Comparison of ENCODE assay signal across 1 cellular context in the genomic region with DNA sequence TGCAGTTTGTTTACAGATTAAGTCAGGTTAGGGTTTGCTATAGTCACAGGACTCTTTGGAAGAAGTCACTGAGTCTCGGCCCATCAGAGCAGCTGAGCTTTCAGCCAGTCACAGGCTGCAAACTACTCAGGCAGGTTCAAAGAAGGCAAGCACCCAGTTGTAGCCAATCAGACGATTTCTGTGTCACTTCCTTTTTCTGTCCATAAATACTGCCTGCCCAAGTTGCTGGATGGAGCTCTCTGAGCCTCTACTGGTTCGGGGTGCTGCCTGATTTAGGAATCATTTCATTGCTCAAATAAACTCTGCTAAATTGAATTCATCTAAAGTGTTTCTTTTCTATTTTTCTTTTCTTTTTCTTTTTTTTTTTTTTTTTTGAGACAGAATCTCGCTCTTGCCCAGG.
TF ChIP-seq lines count a peak whose summit lies in the region.

No MANE protein-coding gene starts in this region.

TF ChIP-seq in GM12878, 131 proteins besides CTCF, POLR2A, EP300 and RAD21:
- TF ChIP-seq SMC3 (IDR thresholded peaks at IDR 0.05; ENCODE audit: borderline replicate concordance, low read length) (no peak), SPI1 (IDR thresholded peaks at IDR 0.05; ENCODE audit: borderline replicate concordance, insufficient read depth, low read depth, low read length) (peak; percentile 83), NBN (IDR thresholded peaks at IDR 0.05) (no peak), CREM (IDR thresholded peaks at IDR 0.05; ENCODE audit: low read depth) (no peak), JUND (IDR thresholded peaks at IDR 0.05; ENCODE audit: low read depth, low read length) (no peak), TAF1 (IDR thresholded peaks at IDR 0.05; ENCODE audit: borderline replicate concordance, low read depth, low read length) (peak; percentile 32; the same call in 1 of the 2 replicates), WRNIP1 (IDR thresholded peaks at IDR 0.05; ENCODE audit: borderline replicate concordance, low read depth, low read length) (no peak), RBBP5 (conservative IDR thresholded peaks at IDR 0.05) (no peak), GATAD2B (conservative IDR thresholded peaks at IDR 0.05; ENCODE audit: low read depth) (no peak), MEF2A (IDR thresholded peaks at IDR 0.05; ENCODE audit: insufficient read depth, low read depth, low read length) (no peak), GABPA (IDR thresholded peaks at IDR 0.05; ENCODE audit: low read depth) (no peak), SREBF2 (IDR thresholded peaks at IDR 0.05; ENCODE audit: low read length) (no peak), POLR2AphosphoS5 (IDR thresholded peaks at IDR 0.05; ENCODE audit: low read length) (peak; percentile 52; the same call in 1 of the 2 replicates)
- TF ChIP-seq, protein P1, sequence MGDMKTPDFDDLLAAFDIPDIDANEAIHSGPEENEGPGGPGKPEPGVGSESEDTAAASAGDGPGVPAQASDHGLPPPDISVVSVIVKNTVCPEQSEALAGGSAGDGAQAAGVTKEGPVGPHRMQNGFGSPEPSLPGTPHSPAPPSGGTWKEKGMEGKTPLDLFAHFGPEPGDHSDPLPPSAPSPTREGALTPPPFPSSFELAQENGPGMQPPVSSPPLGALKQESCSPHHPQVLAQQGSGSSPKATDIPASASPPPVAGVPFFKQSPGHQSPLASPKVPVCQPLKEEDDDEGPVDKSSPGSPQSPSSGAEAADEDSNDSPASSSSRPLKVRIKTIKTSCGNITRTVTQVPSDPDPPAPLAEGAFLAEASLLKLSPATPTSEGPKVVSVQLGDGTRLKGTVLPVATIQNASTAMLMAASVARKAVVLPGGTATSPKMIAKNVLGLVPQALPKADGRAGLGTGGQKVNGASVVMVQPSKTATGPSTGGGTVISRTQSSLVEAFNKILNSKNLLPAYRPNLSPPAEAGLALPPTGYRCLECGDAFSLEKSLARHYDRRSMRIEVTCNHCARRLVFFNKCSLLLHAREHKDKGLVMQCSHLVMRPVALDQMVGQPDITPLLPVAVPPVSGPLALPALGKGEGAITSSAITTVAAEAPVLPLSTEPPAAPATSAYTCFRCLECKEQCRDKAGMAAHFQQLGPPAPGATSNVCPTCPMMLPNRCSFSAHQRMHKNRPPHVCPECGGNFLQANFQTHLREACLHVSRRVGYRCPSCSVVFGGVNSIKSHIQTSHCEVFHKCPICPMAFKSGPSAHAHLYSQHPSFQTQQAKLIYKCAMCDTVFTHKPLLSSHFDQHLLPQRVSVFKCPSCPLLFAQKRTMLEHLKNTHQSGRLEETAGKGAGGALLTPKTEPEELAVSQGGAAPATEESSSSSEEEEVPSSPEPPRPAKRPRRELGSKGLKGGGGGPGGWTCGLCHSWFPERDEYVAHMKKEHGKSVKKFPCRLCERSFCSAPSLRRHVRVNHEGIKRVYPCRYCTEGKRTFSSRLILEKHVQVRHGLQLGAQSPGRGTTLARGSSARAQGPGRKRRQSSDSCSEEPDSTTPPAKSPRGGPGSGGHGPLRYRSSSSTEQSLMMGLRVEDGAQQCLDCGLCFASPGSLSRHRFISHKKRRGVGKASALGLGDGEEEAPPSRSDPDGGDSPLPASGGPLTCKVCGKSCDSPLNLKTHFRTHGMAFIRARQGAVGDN (IDR thresholded peaks at IDR 0.05) = peak; percentile 8; the same call in 1 of the 2 replicates
- TF ChIP-seq, protein P2, sequence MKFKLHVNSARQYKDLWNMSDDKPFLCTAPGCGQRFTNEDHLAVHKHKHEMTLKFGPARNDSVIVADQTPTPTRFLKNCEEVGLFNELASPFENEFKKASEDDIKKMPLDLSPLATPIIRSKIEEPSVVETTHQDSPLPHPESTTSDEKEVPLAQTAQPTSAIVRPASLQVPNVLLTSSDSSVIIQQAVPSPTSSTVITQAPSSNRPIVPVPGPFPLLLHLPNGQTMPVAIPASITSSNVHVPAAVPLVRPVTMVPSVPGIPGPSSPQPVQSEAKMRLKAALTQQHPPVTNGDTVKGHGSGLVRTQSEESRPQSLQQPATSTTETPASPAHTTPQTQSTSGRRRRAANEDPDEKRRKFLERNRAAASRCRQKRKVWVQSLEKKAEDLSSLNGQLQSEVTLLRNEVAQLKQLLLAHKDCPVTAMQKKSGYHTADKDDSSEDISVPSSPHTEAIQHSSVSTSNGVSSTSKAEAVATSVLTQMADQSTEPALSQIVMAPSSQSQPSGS (IDR thresholded peaks at IDR 0.05; ENCODE audit: low read length) = no peak
- TF ChIP-seq, protein P3, sequence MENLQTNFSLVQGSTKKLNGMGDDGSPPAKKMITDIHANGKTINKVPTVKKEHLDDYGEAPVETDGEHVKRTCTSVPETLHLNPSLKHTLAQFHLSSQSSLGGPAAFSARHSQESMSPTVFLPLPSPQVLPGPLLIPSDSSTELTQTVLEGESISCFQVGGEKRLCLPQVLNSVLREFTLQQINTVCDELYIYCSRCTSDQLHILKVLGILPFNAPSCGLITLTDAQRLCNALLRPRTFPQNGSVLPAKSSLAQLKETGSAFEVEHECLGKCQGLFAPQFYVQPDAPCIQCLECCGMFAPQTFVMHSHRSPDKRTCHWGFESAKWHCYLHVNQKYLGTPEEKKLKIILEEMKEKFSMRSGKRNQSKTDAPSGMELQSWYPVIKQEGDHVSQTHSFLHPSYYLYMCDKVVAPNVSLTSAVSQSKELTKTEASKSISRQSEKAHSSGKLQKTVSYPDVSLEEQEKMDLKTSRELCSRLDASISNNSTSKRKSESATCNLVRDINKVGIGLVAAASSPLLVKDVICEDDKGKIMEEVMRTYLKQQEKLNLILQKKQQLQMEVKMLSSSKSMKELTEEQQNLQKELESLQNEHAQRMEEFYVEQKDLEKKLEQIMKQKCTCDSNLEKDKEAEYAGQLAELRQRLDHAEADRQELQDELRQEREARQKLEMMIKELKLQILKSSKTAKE (IDR thresholded peaks at IDR 0.05; ENCODE audit: low read depth, poor library complexity, severe bottlenecking) = no peak
- TF ChIP-seq, protein P4, sequence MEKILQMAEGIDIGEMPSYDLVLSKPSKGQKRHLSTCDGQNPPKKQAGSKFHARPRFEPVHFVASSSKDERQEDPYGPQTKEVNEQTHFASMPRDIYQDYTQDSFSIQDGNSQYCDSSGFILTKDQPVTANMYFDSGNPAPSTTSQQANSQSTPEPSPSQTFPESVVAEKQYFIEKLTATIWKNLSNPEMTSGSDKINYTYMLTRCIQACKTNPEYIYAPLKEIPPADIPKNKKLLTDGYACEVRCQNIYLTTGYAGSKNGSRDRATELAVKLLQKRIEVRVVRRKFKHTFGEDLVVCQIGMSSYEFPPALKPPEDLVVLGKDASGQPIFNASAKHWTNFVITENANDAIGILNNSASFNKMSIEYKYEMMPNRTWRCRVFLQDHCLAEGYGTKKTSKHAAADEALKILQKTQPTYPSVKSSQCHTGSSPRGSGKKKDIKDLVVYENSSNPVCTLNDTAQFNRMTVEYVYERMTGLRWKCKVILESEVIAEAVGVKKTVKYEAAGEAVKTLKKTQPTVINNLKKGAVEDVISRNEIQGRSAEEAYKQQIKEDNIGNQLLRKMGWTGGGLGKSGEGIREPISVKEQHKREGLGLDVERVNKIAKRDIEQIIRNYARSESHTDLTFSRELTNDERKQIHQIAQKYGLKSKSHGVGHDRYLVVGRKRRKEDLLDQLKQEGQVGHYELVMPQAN (conservative IDR thresholded peaks at IDR 0.05) = no peak
TF ChIP-seq in GM12878: peak in this region for 4.
